ENCODE assay signal across 21 cellular contexts in the genomic region with DNA sequence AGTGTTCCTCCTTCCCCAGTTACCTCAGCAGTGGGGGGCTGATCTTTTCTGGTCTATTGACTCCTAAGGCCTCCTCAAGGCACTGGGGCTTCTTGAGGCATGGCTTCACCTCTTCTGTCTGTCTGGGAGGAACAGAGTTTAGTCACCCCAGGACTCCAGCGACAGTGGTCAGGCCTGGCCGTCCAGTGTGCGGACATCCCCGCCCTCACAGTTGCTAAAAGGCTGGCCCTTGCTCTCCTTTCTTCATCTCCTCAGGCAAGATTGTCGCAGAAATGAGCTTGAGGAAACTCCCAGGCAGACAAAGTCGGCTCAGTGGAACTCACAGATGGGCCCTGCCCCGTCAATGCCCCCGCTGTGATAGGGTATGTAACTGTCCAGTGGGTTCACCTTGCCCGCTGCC. TPM values are rescaled to one million over a fixed set of nuclear protein-coding genes. Genes with fewer than 3 reads are reported as not detected.
DNase-seq lines count a peak whose midpoint lies in the region; ATAC-seq and TF ChIP-seq lines count a peak whose summit lies in the region.
"Had no signal": no experiment of that assay in that cellular context is flagged by ENCODE, and none has a peak within 500 bp of the region (broad histone marks: within the 10 kb centered on the region; RNA-seq: fewer than 3 reads in every experiment).

No MANE protein-coding gene starts in this region.

- H3K36me3 ChIP-seq in lower lobe of right lung: no peaks in the 10 kb centered on the region
- H3K36me3 ChIP-seq: BLaER1 had no signal

- intact Hi-C loops in lower lobe of right lung (cut with DNase I): no loop called here

- H3K27ac ChIP-seq in lower lobe of right lung: no peak overlapping the region
- H3K27ac ChIP-seq: 22Rv1, BLaER1, C4-2B, GM23248 had no signal

- peak; percentile 28 for DNase-seq in activated CD8-positive, alpha-beta memory T cell treated with anti-CD3 and anti-CD28 coated beads, Interleukin-2, amount 10 ng/mL, durations not matched to agents 7 days and 5 days
- DNase-seq in activated CD8-positive, alpha-beta memory T cell treated with anti-CD3 and anti-CD28 coated beads, Interleukin-2, amount 50 U/mL, for 4 hours: no peak
- peak; percentile 65 for DNase-seq in lower lobe of right lung
- DNase-seq in type B pancreatic cell (ENCODE audit: extremely low spot score, unreplicated experiment): no peak
- DNase-seq in hippocampal formation (lab: John Stamatoyannopoulos, UW): no peak
- DNase-seq in T-helper 2 cell treated with Interferon-gamma antibody and Interleukin-4, amounts not matched to agents 5 μg/mL and 100 μg/mL, for 36 hours (ENCODE audit: low spot score): no peak
- DNase-seq: Caco-2; CD4-positive, CD25-positive, alpha-beta regulatory T cell; CD8-positive, alpha-beta T cell; DMS153; DND-41; GM23248; H7; HCEC 1CT had no signal

- no peak for TF ChIP-seq CTCF in lower lobe of right lung (IDR thresholded peaks at IDR 0.05)
- no peak for TF ChIP-seq CTCF in type B pancreatic cell (conservative IDR thresholded peaks at IDR 0.05)

- H3K9me3 ChIP-seq in lower lobe of right lung: no peaks in the 10 kb centered on the region
- H3K9me3 ChIP-seq: BLaER1 had no signal

- no peaks in the 10 kb centered on the region for H3K4me1 ChIP-seq in lower lobe of right lung
- H3K4me1 ChIP-seq: BLaER1 had no signal

- H3K4me3 ChIP-seq in lower lobe of right lung: no peak overlapping the region
- H3K4me3 ChIP-seq: BLaER1, GM23248 had no signal

- H3K9me3 Mint-ChIP-seq in activated CD8-positive, alpha-beta memory T cell treated with anti-CD3 and anti-CD28 coated beads, Interleukin-2, amount 10 ng/mL, durations not matched to agents 7 days and 5 days (ENCODE audit: low read depth): no peaks in the 10 kb centered on the region
- H3K9me3 Mint-ChIP-seq in type B pancreatic cell: peaks cover 9% of the 10 kb centered on the region
- H3K9me3 Mint-ChIP-seq in T-helper 2 cell treated with Interferon-gamma antibody and Interleukin-4, amounts not matched to agents 5 μg/mL and 100 μg/mL, for 36 hours: no peaks in the 10 kb centered on the region
- H3K9me3 Mint-ChIP-seq: CD8-positive, alpha-beta T cell had no signal

- peaks cover 11% of the 10 kb centered on the region for H3K27me3 Mint-ChIP-seq in activated CD8-positive, alpha-beta memory T cell treated with anti-CD3 and anti-CD28 coated beads, Interleukin-2, amount 10 ng/mL, durations not matched to agents 7 days and 5 days
- peaks cover 11% of the 10 kb centered on the region for H3K27me3 Mint-ChIP-seq in type B pancreatic cell
- no peaks in the 10 kb centered on the region for H3K27me3 Mint-ChIP-seq in T-helper 2 cell treated with Interferon-gamma antibody and Interleukin-4, amounts not matched to agents 5 μg/mL and 100 μg/mL, for 36 hours (ENCODE audit: low read depth)

- H3K4me3 Mint-ChIP-seq in activated CD8-positive, alpha-beta memory T cell treated with anti-CD3 and anti-CD28 coated beads, Interleukin-2, amount 10 ng/mL, durations not matched to agents 7 days and 5 days: no peak overlapping the region
- no peak overlapping the region for H3K4me3 Mint-ChIP-seq in type B pancreatic cell
- H3K4me3 Mint-ChIP-seq in T-helper 2 cell treated with Interferon-gamma antibody and Interleukin-4, amounts not matched to agents 5 μg/mL and 100 μg/mL, for 36 hours: no peak overlapping the region
- H3K4me3 Mint-ChIP-seq: B cell; CD4-positive, CD25-positive, alpha-beta regulatory T cell; CD8-positive, alpha-beta T cell had no signal

- no peaks in the 10 kb centered on the region for H3K27me3 ChIP-seq in lower lobe of right lung (ENCODE audit: low read depth)
- H3K27me3 ChIP-seq: BLaER1 had no signal

- H3K27ac Mint-ChIP-seq in activated CD8-positive, alpha-beta memory T cell treated with anti-CD3 and anti-CD28 coated beads, Interleukin-2, amount 10 ng/mL, durations not matched to agents 7 days and 5 days: no peak overlapping the region
- H3K27ac Mint-ChIP-seq in type B pancreatic cell: peak overlapping the region; percentile 41
- H3K27ac Mint-ChIP-seq in T-helper 2 cell treated with Interferon-gamma antibody and Interleukin-4, amounts not matched to agents 5 μg/mL and 100 μg/mL, for 36 hours: no peak overlapping the region
- H3K27ac Mint-ChIP-seq: B cell; CD4-positive, CD25-positive, alpha-beta regulatory T cell; CD8-positive, alpha-beta T cell had no signal

- ATAC-seq in activated CD8-positive, alpha-beta memory T cell treated with anti-CD3 and anti-CD28 coated beads, Interleukin-2, amount 10 ng/mL, durations not matched to agents 7 days and 5 days: no peak
- ATAC-seq in lower lobe of right lung (peak; percentile 54), HG03571 (IDR thresholded peaks at IDR 0.05; ENCODE audit: unreplicated experiment) (no peak), GM19452 (IDR thresholded peaks at IDR 0.05; ENCODE audit: unreplicated experiment) (no peak)
- ATAC-seq: CD8-positive, alpha-beta T cell had no signal

- H3K36me3 Mint-ChIP-seq in activated CD8-positive, alpha-beta memory T cell treated with anti-CD3 and anti-CD28 coated beads, Interleukin-2, amount 10 ng/mL, durations not matched to agents 7 days and 5 days: no peaks in the 10 kb centered on the region
- H3K36me3 Mint-ChIP-seq in type B pancreatic cell: peaks cover 5% of the 10 kb centered on the region
- no peaks in the 10 kb centered on the region for H3K36me3 Mint-ChIP-seq in T-helper 2 cell treated with Interferon-gamma antibody and Interleukin-4, amounts not matched to agents 5 μg/mL and 100 μg/mL, for 36 hours (ENCODE audit: low read depth)
- H3K36me3 Mint-ChIP-seq: CD4-positive, CD25-positive, alpha-beta regulatory T cell; CD8-positive, alpha-beta T cell had no signal

- CTCF ChIA-PET in activated CD8-positive, alpha-beta memory T cell treated with anti-CD3 and anti-CD28 coated beads, Interleukin-2, amount 10 ng/mL, durations not matched to agents 7 days and 5 days (lab: Charles Lee): no interaction called here

- no peaks in the 10 kb centered on the region for H3K4me1 Mint-ChIP-seq in activated CD8-positive, alpha-beta memory T cell treated with anti-CD3 and anti-CD28 coated beads, Interleukin-2, amount 10 ng/mL, durations not matched to agents 7 days and 5 days
- H3K4me1 Mint-ChIP-seq in type B pancreatic cell (ENCODE audit: unreplicated experiment): peaks cover 8% of the 10 kb centered on the region
- H3K4me1 Mint-ChIP-seq in T-helper 2 cell treated with Interferon-gamma antibody and Interleukin-4, amounts not matched to agents 5 μg/mL and 100 μg/mL, for 36 hours (ENCODE audit: low read depth): no peaks in the 10 kb centered on the region
- H3K4me1 Mint-ChIP-seq: CD4-positive, CD25-positive, alpha-beta regulatory T cell had no signal

RNA-seq across cellular contexts. Expression of a gene that starts 7.0 kb away (rescaled TPM):
- total RNA-seq in activated CD8-positive, alpha-beta memory T cell treated with anti-CD3 and anti-CD28 coated beads, Interleukin-2, amount 10 ng/mL, durations not matched to agents 7 days and 5 days: not detected
- total RNA-seq in lower lobe of right lung: 13.7 TPM
- 0.70 and 1.2 TPM in 2 replicates for total RNA-seq in type B pancreatic cell (ENCODE audit: low replicate concordance)
- total RNA-seq: B cell; CD4-positive, CD25-positive, alpha-beta regulatory T cell; CD8-positive, alpha-beta T cell; GM23248; H1; H7 had no signal

RNA-seq across cellular contexts. Expression of a gene that starts 41.5 kb away (rescaled TPM):
- not detected for total RNA-seq in activated CD8-positive, alpha-beta memory T cell treated with anti-CD3 and anti-CD28 coated beads, Interleukin-2, amount 10 ng/mL, durations not matched to agents 7 days and 5 days
- 17.4 TPM for total RNA-seq in lower lobe of right lung
- 30.3 and 54.3 TPM in 2 replicates for total RNA-seq in type B pancreatic cell (ENCODE audit: low replicate concordance)
- total RNA-seq: B cell; CD4-positive, CD25-positive, alpha-beta regulatory T cell; CD8-positive, alpha-beta T cell; GM23248 had no signal

RNA-seq across cellular contexts. Expression of a gene that starts 52.8 kb away (rescaled TPM):
- total RNA-seq in activated CD8-positive, alpha-beta memory T cell treated with anti-CD3 and anti-CD28 coated beads, Interleukin-2, amount 10 ng/mL, durations not matched to agents 7 days and 5 days: not detected
- not detected for total RNA-seq in lower lobe of right lung
- not detected in 2 replicates for total RNA-seq in type B pancreatic cell (ENCODE audit: low replicate concordance)
- total RNA-seq: B cell; Caco-2; CD4-positive, CD25-positive, alpha-beta regulatory T cell; CD8-positive, alpha-beta T cell; GM23248; H1; H7 had no signal

Comparison
In these comparisons a context has a peak if more than half of its experiments do, and no peak if none do; other contexts are left out.
1. DNase-seq: peak in activated CD8-positive, alpha-beta memory T cell treated with anti-CD3 and anti-CD28 coated beads, Interleukin-2, amount 10 ng/mL, durations not matched to agents 7 days and 5 days (single experiment) and lower lobe of right lung (single experiment); none in activated CD8-positive, alpha-beta memory T cell treated with anti-CD3 and anti-CD28 coated beads, Interleukin-2, amount 50 U/mL, for 4 hours (single experiment), type B pancreatic cell (single experiment), hippocampal formation (0 of 2) and T-helper 2 cell treated with Interferon-gamma antibody and Interleukin-4, amounts not matched to agents 5 μg/mL and 100 μg/mL, for 36 hours (single experiment).
2. ATAC-seq: peak in lower lobe of right lung (2 of 2); none in activated CD8-positive, alpha-beta memory T cell treated with anti-CD3 and anti-CD28 coated beads, Interleukin-2, amount 10 ng/mL, durations not matched to agents 7 days and 5 days (single experiment), HG03571 (single experiment) and GM19452 (single experiment).
3. RNA of a gene that starts 41.5 kb away (total RNA-seq): 30.3 to 54.3 TPM in type B pancreatic cell and 17.4 TPM in lower lobe of right lung (single experiment); not detected in activated CD8-positive, alpha-beta memory T cell treated with anti-CD3 and anti-CD28 coated beads, Interleukin-2, amount 10 ng/mL, durations not matched to agents 7 days and 5 days; every median in the first group is over 10 times any median in the second.